ENCODE assay signal across 8 cellular contexts in the genomic region with DNA sequence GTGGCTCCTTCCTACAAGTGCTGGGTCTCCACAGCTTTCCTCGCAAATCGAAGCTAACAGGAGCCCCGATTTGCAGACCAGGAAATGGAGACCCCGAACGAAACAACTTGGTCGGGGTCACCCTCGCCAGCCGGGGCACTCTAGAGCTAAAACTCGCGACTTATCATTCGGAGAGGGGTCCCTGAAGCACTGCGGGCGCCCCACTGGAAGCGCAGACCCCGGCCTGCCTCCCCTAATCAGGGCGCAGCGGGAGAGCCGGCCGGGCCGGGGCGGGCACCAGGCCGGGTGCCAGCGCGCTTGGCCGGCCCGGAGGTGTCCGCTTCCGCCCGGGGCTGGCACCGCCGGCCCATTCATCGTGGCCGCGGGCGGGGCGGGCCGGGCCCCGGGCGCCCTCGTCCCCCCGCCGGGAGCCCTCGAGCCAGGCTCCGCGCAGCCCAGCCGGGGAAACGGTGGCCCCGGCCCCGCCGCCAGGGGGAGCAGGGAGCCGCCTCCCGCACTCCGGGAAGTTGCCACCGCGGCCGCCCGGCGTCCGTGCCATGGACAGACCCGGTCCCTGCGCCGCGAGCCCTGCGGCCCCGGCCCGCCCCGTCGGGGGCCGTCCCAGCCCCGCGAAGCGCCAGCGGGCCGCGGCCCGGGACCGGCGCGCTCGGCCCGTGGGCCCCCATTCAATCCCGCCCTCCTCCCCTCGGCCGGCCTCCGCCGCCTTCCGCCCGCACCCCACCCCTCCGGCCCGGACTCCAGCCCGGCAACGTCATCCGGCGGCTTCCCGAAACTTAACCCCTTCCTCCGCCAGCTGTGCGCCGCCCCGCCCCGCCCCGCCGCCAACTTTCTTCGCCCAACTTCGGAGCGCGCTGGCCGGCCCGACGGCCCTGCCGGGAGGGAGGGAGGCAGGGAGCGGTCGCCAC. TPM values are rescaled to one million over a fixed set of nuclear protein-coding genes. Genes with fewer than 3 reads are reported as not detected.
A peak's percentile ranks its signal among the peaks of the same experiment; 100 is the strongest.
DNase-seq lines count a peak whose midpoint lies in the region; ATAC-seq lines count a peak whose summit lies in the region.

No MANE protein-coding gene starts in this region.

- peak overlapping the region; percentile 44 for H2AK5ac ChIP-seq in mesenchymal stem cell (ENCODE audit: low read length, severe bottlenecking)

- H3K4me2 ChIP-seq in mesenchymal stem cell (ENCODE audit: low read length, poor library complexity, severe bottlenecking): peak overlapping the region; percentile 83

- H4K8ac ChIP-seq in mesenchymal stem cell (ENCODE audit: low read length): peak overlapping the region; percentile 88

- ATAC-seq in GM18511 (IDR thresholded peaks at IDR 0.05; ENCODE audit: unreplicated experiment) (peak; percentile 52), HG03064 (IDR thresholded peaks at IDR 0.05; ENCODE audit: low read depth, unreplicated experiment) (peak; percentile 38)
- ATAC-seq in effector memory CD8-positive, alpha-beta T cell (replicated peaks): peak; percentile 28

- peak overlapping the region; percentile 84 for H2BK5ac ChIP-seq in mesenchymal stem cell (ENCODE audit: low read depth, low read length, poor library complexity, severe bottlenecking)

- H2BK15ac ChIP-seq in mesenchymal stem cell (ENCODE audit: low read depth, poor library complexity, severe bottlenecking): peak overlapping the region; percentile 83

- peaks cover under 1% of the 10 kb centered on the region for H3K9me3 ChIP-seq in mesenchymal stem cell (ENCODE audit: control insufficient read depth, low read length)

- in situ Hi-C loops in ACHN (cut with HindIII; ENCODE audit: low pct_ligation_motif_present, low pct_unique_long_range_greater_than_20kb, low sequenced_read_pairs): no loop called here

- peak overlapping the region; percentile 76 to 91 for H3K4ac ChIP-seq in mesenchymal stem cell (ENCODE audit: low read depth in 1 of 2, low read length in 2 of 2)

- DNase-seq in ACHN (peak; percentile 71), NCI-H748 treated with DMSO at 0.1 percent for 48 hours (lab: John Stamatoyannopoulos, UW) (peak; percentile 47), mesenchymal stem cell (peak; percentile 74)
- peak; percentile 51 to 59 for DNase-seq in activated CD8-positive, alpha-beta memory T cell treated with anti-CD3 and anti-CD28 coated beads for 4 hours (ENCODE audit: low read depth in 2 of 2)
- DNase-seq in effector memory CD8-positive, alpha-beta T cell: peak; percentile 75 to 76 (median 76)
- DNase-seq in stimulated activated CD8-positive, alpha-beta memory T cell treated with anti-CD3 and anti-CD28 coated beads, Interleukin-12 subunit alpha, Interleukin-12 subunit beta, amount 100 ng/mL, for 24 hours (ENCODE audit: extremely low read depth): peak; percentile 49

- WGBS in mesenchymal stem cell: under 1% methylated on average over 52 of the region's 112 CpGs

- peak overlapping the region; percentile 77 to 78 for H3K4me3 Mint-ChIP-seq in effector memory CD8-positive, alpha-beta T cell

- peak overlapping the region; percentile 84 to 88 for H3K27ac Mint-ChIP-seq in effector memory CD8-positive, alpha-beta T cell

- peak overlapping the region; percentile 53 for H3K27ac ChIP-seq in mesenchymal stem cell (ENCODE audit: low read length, poor library complexity, severe bottlenecking)

- peaks cover 11 to 37% of the 10 kb centered on the region in 2 experiments for H3K36me3 ChIP-seq in mesenchymal stem cell (ENCODE audit: control insufficient read depth in 1 of 2, insufficient read depth in 2 of 2, low read depth in 1 of 2, low read length in 2 of 2)

- H3K23ac ChIP-seq in mesenchymal stem cell (ENCODE audit: low read length in 2 of 2): peak overlapping the region in 1 of 2 experiments; percentile 42

- H3K4me1 ChIP-seq in mesenchymal stem cell (ENCODE audit: control insufficient read depth, insufficient read depth, low read depth, low read length): peaks cover 12% of the 10 kb centered on the region

- peak overlapping the region; percentile 93 for H2BK120ac ChIP-seq in mesenchymal stem cell (ENCODE audit: low read depth, low read length)

- peaks cover 17 to 28% of the 10 kb centered on the region in 2 experiments for H3K27me3 ChIP-seq in mesenchymal stem cell (ENCODE audit: control insufficient read depth in 1 of 2, insufficient read depth in 1 of 2, low read length in 2 of 2)

- peak overlapping the region; percentile 98 for H3K9ac ChIP-seq in mesenchymal stem cell (ENCODE audit: low read length)

- H2AFZ ChIP-seq in mesenchymal stem cell (ENCODE audit: low read depth, low read length): no peak overlapping the region

- H3K4me3 ChIP-seq in mesenchymal stem cell (ENCODE audit: insufficient read depth in 1 of 2, low read depth in 1 of 2, low read length in 2 of 2): peak overlapping the region; percentile 90 to 99

- peaks cover 17% of the 10 kb centered on the region for H3K36me3 Mint-ChIP-seq in effector memory CD8-positive, alpha-beta T cell (ENCODE audit: insufficient read depth)

- peak overlapping the region; percentile 92 to 95 for H3K18ac ChIP-seq in mesenchymal stem cell (ENCODE audit: low read depth in 1 of 2, low read length in 2 of 2)

- H3K27me3 Mint-ChIP-seq in effector memory CD8-positive, alpha-beta T cell: peaks cover 17 to 27% of the 10 kb centered on the region in 2 donors

- H3K9me3 Mint-ChIP-seq in effector memory CD8-positive, alpha-beta T cell: no peaks in the 10 kb centered on the region

- peak overlapping the region; percentile 83 to 94 for H3K14ac ChIP-seq in mesenchymal stem cell (ENCODE audit: low read length in 2 of 2)

- peak overlapping the region in 1 of 2 experiments; percentile 38 for H2BK12ac ChIP-seq in mesenchymal stem cell (ENCODE audit: low read length in 2 of 2)

- H3K79me1 ChIP-seq in mesenchymal stem cell (replicated peaks; ENCODE audit: low read length, poor library complexity, severe bottlenecking): no peaks in the 10 kb centered on the region

- peak overlapping the region; percentile 90 for H4K91ac ChIP-seq in mesenchymal stem cell (ENCODE audit: low read length)

- peaks cover 15 to 23% of the 10 kb centered on the region in 2 donors for H3K4me1 Mint-ChIP-seq in effector memory CD8-positive, alpha-beta T cell (ENCODE audit: low read depth in 2 of 2)

RNA-seq across cellular contexts. Expression of gene RRBP1, which starts 1.0 kb away (rescaled TPM):
- 209 TPM for polyA plus RNA-seq in mesenchymal stem cell (2013, experiment 1 of 2)
- 195 TPM for polyA plus RNA-seq in mesenchymal stem cell (2013, experiment 2 of 2)

RNA-seq across cellular contexts. Expression of gene BANF2, which starts 18.7 kb away (rescaled TPM):
- polyA plus RNA-seq in mesenchymal stem cell (2013, experiment 1 of 2): not detected
- polyA plus RNA-seq in mesenchymal stem cell (2013, experiment 2 of 2): not detected

Comparison
In these comparisons a context has a peak if more than half of its experiments do, and no peak if none do; other contexts are left out.
1. Peak in every context shown above with its lines: DNase-seq, ATAC-seq, H3K4me3 ChIP-seq and H3K27ac ChIP-seq.